ENCODE assay signal across 8 cellular contexts in the genomic region with DNA sequence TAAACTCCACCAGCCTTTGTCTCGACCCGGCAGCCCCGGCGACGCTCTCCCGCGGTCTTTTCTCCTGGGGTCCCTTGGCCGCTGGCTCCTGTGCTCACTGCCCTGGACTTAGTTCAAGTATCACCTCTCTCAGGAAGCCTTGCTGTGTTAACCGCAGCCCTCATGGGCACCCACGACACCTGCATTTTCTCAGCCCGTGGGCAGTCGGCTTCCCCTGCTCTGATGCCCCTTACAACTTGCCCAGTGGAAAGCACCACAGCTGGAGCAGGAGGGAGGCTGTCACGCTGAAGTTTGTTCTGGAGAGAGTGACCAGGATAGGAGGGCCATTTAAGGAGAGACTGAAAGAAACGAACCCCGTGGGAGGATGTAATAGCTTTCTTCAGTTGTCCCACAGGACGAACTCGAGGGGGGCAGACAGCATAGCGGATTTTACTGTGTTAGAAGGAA. TPM values are rescaled to one million over a fixed set of nuclear protein-coding genes. Genes with fewer than 3 reads are reported as not detected.
A peak's percentile ranks its signal among the peaks of the same experiment; 100 is the strongest.
DNase-seq lines count a peak whose midpoint lies in the region; ATAC-seq and TF ChIP-seq lines count a peak whose summit lies in the region.

No MANE protein-coding gene starts in this region.

- DNase-seq in AG04450 (ENCODE audit: low read depth, low spot score) (no peak), RWPE1 (ENCODE audit: low spot score) (peak; percentile 11), fibroblast of gingiva (ENCODE audit: low read depth) (peak; percentile 25), omental fat pad (ENCODE audit: low spot score) (no peak), NCI-H345 treated with DMSO at 0.1 percent for 48 hours (lab: John Stamatoyannopoulos, UW; ENCODE audit: unreplicated experiment) (no peak), NOMO-1 treated with dmso at 0.1 percent for 144 hours (lab: John Stamatoyannopoulos, UW; ENCODE audit: unreplicated experiment) (no peak)

- H3K4me3 ChIP-seq in AG04450 (ENCODE audit: low read depth, low read length): peak overlapping the region; percentile 91

- TF ChIP-seq CTCF in AG04450 (IDR thresholded peaks at IDR 0.05; ENCODE audit: low read depth, low read length): no peak
- TF ChIP-seq CTCF in RWPE1 (conservative IDR thresholded peaks at IDR 0.05; ENCODE audit: low read depth): no peak
- TF ChIP-seq CTCF in omental fat pad (IDR thresholded peaks at IDR 0.05): no peak

- CTCF ChIA-PET in AG04450 (lab: Charles Lee) (interaction anchor here (1.1 to 3.3 kb wide), 2 partner anchors 11 to 23 kb away, joined by 4 to 22 read pairs; no protein-coding TSS in a partner anchor), RWPE1 (lab: Yijun Ruan, JAX) (interaction anchor here (0.5 kb wide), 1 partner anchor 25 kb away, joined by 3 read pairs; no protein-coding TSS in a partner anchor)

- ATAC-seq in GM18508 (IDR thresholded peaks at IDR 0.05; ENCODE audit: insufficient read depth, unreplicated experiment): peak; percentile 10
- peak; percentile 27 for ATAC-seq in HG02938 (IDR thresholded peaks at IDR 0.05; ENCODE audit: unreplicated experiment)
- ATAC-seq in omental fat pad (ENCODE audit: low FRiP score): peak; percentile 60

- no peaks in the 10 kb centered on the region for H3K27me3 ChIP-seq in AG04450 (ENCODE audit: control insufficient read depth, insufficient read depth, low read length)

- H3K27ac ChIP-seq in AG04450 (ENCODE audit: low read depth, low read length) (peak overlapping the region; percentile 72), RWPE1 (peak overlapping the region; percentile 89)

- no peaks in the 10 kb centered on the region; the same call in 1 of the 2 replicates for H3K9me3 ChIP-seq in AG04450 (ENCODE audit: control insufficient read depth, insufficient read depth, low read length)

- POLR2A ChIA-PET in AG04450 (lab: Yijun Ruan, JAX) (interaction anchor here (0.6 kb wide), 1 partner anchor 65 kb away, joined by 6 read pairs; no protein-coding TSS in a partner anchor), RWPE1 (lab: Yijun Ruan, JAX; ENCODE audit: low non-redundant PET) (no interaction called here)

RNA-seq across cellular contexts. Expression of a gene that starts 0.4 kb away (rescaled TPM):
- polyA plus RNA-seq in AG04450 (2011; rRNA removed): 6.5 and 9.7 TPM in 2 replicates
- 11.3 and 13.9 TPM in 2 replicates for polyA minus RNA-seq in AG04450 (2011; rRNA and poly(A)+ RNA removed)
- total RNA-seq in omental fat pad: 10 to 100 TPM; 11.2 to 19.3 (median 16.5) TPM

RNA-seq across cellular contexts. Expression of a gene that starts 0.5 kb away (rescaled TPM):
- polyA plus RNA-seq in AG04450 (2011; rRNA removed): 27.8 and 31.5 TPM in 2 replicates
- 33.6 and 34.3 TPM in 2 replicates for polyA minus RNA-seq in AG04450 (2011; rRNA and poly(A)+ RNA removed)
- 10 to 100 TPM; 27.9 to 52.0 (median 43.8) TPM for total RNA-seq in omental fat pad

Comparison
In these comparisons a context has a peak if more than half of its experiments do, and no peak if none do; other contexts are left out.
1. DNase-seq: peak in RWPE1 (single experiment) and fibroblast of gingiva (single experiment); none in AG04450 (single experiment), omental fat pad (single experiment), NCI-H345 treated with DMSO at 0.1 percent for 48 hours (single experiment) and NOMO-1 treated with dmso at 0.1 percent for 144 hours (single experiment).
2. ATAC-seq: peak in every context shown above with its lines; median percentile 60 in omental fat pad; 27 in HG02938; 10 in GM18508.